ENCODE assay signal across 31 cellular contexts in genomic region chr6:151975795-151976194, GRCh38.
"Had no signal": no experiment of that assay in that cellular context is flagged by ENCODE, and none has a peak within 500 bp of the region (broad histone marks: within the 10 kb centered on the region; RNA-seq: fewer than 3 reads in every experiment).

No MANE protein-coding gene starts in this region.

- H3K4me3 ChIP-seq: adrenal gland, ascending aorta, body of pancreas, breast epithelium, cardiac muscle cell had no signal

- DNase-seq: activated effector memory CD4-positive, alpha-beta T cell treated with anti-CD3 and anti-CD28 coated beads, Interleukin-2, amount 50 U/mL, for 16 hours; activated effector memory CD4-positive, alpha-beta T cell treated with Interleukin-2 at 50 U/mL for 16 hours; activated gamma-delta T cell treated with Interleukin-2 at 50 U/mL for 16 hours; activated naive CD4-positive, alpha-beta T cell; activated naive CD4-positive, alpha-beta T cell treated with anti-CD3 and anti-CD28 coated beads for 36 hours; activated naive CD4-positive, alpha-beta T cell treated with anti-CD3 and anti-CD28 coated beads, Interleukin-2, amount 10 ng/mL, durations not matched to agents 7 days and 5 days; activated naive CD4-positive, alpha-beta T cell treated with anti-CD3 and anti-CD28 coated beads, Interleukin-2, amount 50 U/mL, for 16 hours; activated naive CD4-positive, alpha-beta T cell treated with Interleukin-2 at 50 U/mL for 16 hours; activated naive CD8-positive, alpha-beta T cell treated with anti-CD3 and anti-CD28 coated beads for 36 hours; activated naive CD8-positive, alpha-beta T cell treated with anti-CD3 and anti-CD28 coated beads, Interleukin-2, amount 10 ng/mL, durations not matched to agents 7 days and 5 days; activated naive CD8-positive, alpha-beta T cell treated with anti-CD3 and anti-CD28 coated beads, Interleukin-2, amount 50 U/mL, for 24 hours; activated T-cell treated with anti-CD3 and anti-CD28 coated beads, Interleukin-2, amount 50 U/mL, for 1 hour; activated T-cell treated with anti-CD3 and anti-CD28 coated beads, Interleukin-2, amount 50 U/mL, for 24 hours; activated T-cell treated with anti-CD3 and anti-CD28 coated beads, Interleukin-2, amount 50 U/mL, for 4 hours; activated T-cell treated with anti-CD3 and anti-CD28 coated beads, Interleukin-2, amount 50 U/mL, for 48 hours; activated T-cell treated with anti-CD3 and anti-CD28 coated beads, Interleukin-2, amount 50 U/mL, for 72 hours; adrenal gland; amniotic stem cell; amygdala; anterior cingulate cortex; aorta; body of pancreas; brain microvascular endothelial cell; caudate nucleus; central memory CD4-positive, alpha-beta T cell; cerebellar nuclear complex had no signal

- H3K4me1 ChIP-seq: adrenal gland, ascending aorta, body of pancreas, breast epithelium had no signal

- ATAC-seq: activated naive CD4-positive, alpha-beta T cell treated with anti-CD3 and anti-CD28 coated beads, Interleukin-2, amount 50 U/mL, for 72 hours; activated naive CD8-positive, alpha-beta T cell treated with anti-CD3 and anti-CD28 coated beads, Interleukin-2, amount 50 U/mL, for 24 hours; activated T-cell treated with anti-CD3 and anti-CD28 coated beads, Interleukin-2, amount 50 U/mL, for 4 hours; activated T-cell treated with anti-CD3 and anti-CD28 coated beads, Interleukin-2, amount 50 U/mL, for 72 hours; activated T-helper 17 cell treated with anti-CD3 and anti-CD28 coated beads, Interleukin-2, amount 50 U/mL, for 72 hours; body of pancreas had no signal

- H3K27me3 ChIP-seq: adrenal gland, ascending aorta, body of pancreas, brain microvascular endothelial cell, breast epithelium, cardiac muscle cell had no signal

- H3K27ac ChIP-seq: adrenal gland, ascending aorta, body of pancreas, brain microvascular endothelial cell, breast epithelium, cardiac muscle cell had no signal

- H3K36me3 ChIP-seq: adrenal gland, ascending aorta, brain microvascular endothelial cell, breast epithelium, cardiac muscle cell had no signal

- H3K9me3 ChIP-seq: adrenal gland, ascending aorta, body of pancreas, breast epithelium had no signal
